2 cellular contexts compared by ENCODE assay signal in the genomic region with DNA sequence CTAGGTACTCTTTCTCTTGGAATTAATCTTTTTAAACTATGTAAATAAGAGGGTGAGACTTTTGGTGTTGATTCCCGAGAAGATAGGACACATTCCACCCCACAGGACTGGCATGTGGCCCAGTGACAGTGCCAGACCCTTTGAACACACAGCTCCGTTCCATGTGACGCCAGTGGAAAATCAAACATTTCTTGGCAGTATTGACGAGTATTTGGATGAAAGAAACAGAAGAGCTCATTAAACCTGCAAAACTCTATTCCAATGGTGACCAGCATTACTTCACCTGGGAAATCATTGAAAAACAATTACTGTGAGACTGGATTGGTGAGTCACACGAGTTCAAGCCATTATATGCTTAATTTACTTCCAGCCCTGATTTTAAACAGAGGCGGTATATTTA.
TF ChIP-seq lines count a peak whose summit lies in the region.

No MANE protein-coding gene starts in this region.

TF ChIP-seq in liver, 16 proteins besides CTCF, POLR2A, EP300 and RAD21 (continued from another document):
- TF ChIP-seq, protein P1, sequence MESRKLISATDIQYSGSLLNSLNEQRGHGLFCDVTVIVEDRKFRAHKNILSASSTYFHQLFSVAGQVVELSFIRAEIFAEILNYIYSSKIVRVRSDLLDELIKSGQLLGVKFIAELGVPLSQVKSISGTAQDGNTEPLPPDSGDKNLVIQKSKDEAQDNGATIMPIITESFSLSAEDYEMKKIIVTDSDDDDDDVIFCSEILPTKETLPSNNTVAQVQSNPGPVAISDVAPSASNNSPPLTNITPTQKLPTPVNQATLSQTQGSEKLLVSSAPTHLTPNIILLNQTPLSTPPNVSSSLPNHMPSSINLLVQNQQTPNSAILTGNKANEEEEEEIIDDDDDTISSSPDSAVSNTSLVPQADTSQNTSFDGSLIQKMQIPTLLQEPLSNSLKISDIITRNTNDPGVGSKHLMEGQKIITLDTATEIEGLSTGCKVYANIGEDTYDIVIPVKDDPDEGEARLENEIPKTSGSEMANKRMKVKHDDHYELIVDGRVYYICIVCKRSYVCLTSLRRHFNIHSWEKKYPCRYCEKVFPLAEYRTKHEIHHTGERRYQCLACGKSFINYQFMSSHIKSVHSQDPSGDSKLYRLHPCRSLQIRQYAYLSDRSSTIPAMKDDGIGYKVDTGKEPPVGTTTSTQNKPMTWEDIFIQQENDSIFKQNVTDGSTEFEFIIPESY (IDR thresholded peaks at IDR 0.05): peak; percentile 92
- TF ChIP-seq EGR1 (IDR thresholded peaks at IDR 0.05; ENCODE audit: low read depth in 2 of 2) (peak; percentile 87 to 98), ATF3 (IDR thresholded peaks at IDR 0.05) (peak; percentile 83), HNF4A (conservative IDR thresholded peaks at IDR 0.05) (peak; percentile 62 to 86), GABPA (IDR thresholded peaks at IDR 0.05 in 1 of 2, conservative IDR thresholded peaks at IDR 0.05 in 1 of 2) (peak in 1 of 2 donors; percentile 25), RXRA (IDR thresholded peaks at IDR 0.05) (peak; percentile 88 to 94), JUND (IDR thresholded peaks at IDR 0.05) (peak; percentile 85 to 96), FOXA2 (IDR thresholded peaks at IDR 0.05) (peak; percentile 99), HNF4G (IDR thresholded peaks at IDR 0.05) (peak; percentile 50), TAF1 (conservative IDR thresholded peaks at IDR 0.05) (peak; percentile 50), MAX (IDR thresholded peaks at IDR 0.05) (peak; percentile 87), FOXA1 (IDR thresholded peaks at IDR 0.05) (peak; percentile 95), YY1 (IDR thresholded peaks at IDR 0.05) (peak; percentile 93), NR2F2 (IDR thresholded peaks at IDR 0.05) (peak; percentile 25)
- TF ChIP-seq, protein P2, sequence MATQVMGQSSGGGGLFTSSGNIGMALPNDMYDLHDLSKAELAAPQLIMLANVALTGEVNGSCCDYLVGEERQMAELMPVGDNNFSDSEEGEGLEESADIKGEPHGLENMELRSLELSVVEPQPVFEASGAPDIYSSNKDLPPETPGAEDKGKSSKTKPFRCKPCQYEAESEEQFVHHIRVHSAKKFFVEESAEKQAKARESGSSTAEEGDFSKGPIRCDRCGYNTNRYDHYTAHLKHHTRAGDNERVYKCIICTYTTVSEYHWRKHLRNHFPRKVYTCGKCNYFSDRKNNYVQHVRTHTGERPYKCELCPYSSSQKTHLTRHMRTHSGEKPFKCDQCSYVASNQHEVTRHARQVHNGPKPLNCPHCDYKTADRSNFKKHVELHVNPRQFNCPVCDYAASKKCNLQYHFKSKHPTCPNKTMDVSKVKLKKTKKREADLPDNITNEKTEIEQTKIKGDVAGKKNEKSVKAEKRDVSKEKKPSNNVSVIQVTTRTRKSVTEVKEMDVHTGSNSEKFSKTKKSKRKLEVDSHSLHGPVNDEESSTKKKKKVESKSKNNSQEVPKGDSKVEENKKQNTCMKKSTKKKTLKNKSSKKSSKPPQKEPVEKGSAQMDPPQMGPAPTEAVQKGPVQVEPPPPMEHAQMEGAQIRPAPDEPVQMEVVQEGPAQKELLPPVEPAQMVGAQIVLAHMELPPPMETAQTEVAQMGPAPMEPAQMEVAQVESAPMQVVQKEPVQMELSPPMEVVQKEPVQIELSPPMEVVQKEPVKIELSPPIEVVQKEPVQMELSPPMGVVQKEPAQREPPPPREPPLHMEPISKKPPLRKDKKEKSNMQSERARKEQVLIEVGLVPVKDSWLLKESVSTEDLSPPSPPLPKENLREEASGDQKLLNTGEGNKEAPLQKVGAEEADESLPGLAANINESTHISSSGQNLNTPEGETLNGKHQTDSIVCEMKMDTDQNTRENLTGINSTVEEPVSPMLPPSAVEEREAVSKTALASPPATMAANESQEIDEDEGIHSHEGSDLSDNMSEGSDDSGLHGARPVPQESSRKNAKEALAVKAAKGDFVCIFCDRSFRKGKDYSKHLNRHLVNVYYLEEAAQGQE (IDR thresholded peaks at IDR 0.05): peak; percentile 85

TF ChIP-seq in HepG2, 621 proteins besides CTCF, POLR2A, EP300 and RAD21 (continued from another document):
- TF ChIP-seq, protein P3, sequence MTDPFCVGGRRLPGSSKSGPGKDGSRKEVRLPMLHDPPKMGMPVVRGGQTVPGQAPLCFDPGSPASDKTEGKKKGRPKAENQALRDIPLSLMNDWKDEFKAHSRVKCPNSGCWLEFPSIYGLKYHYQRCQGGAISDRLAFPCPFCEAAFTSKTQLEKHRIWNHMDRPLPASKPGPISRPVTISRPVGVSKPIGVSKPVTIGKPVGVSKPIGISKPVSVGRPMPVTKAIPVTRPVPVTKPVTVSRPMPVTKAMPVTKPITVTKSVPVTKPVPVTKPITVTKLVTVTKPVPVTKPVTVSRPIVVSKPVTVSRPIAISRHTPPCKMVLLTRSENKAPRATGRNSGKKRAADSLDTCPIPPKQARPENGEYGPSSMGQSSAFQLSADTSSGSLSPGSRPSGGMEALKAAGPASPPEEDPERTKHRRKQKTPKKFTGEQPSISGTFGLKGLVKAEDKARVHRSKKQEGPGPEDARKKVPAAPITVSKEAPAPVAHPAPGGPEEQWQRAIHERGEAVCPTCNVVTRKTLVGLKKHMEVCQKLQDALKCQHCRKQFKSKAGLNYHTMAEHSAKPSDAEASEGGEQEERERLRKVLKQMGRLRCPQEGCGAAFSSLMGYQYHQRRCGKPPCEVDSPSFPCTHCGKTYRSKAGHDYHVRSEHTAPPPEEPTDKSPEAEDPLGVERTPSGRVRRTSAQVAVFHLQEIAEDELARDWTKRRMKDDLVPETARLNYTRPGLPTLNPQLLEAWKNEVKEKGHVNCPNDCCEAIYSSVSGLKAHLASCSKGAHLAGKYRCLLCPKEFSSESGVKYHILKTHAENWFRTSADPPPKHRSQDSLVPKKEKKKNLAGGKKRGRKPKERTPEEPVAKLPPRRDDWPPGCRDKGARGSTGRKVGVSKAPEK (CRISPR knock-in tag; IDR thresholded peaks at IDR 0.05; ENCODE audit: borderline replicate concordance): no peak
- TF ChIP-seq RERE (CRISPR knock-in tag; IDR thresholded peaks at IDR 0.05; ENCODE audit: low read depth) (no peak), NKX3-1 (CRISPR knock-in tag; IDR thresholded peaks at IDR 0.05) (no peak), KLF12 (CRISPR knock-in tag; IDR thresholded peaks at IDR 0.05; ENCODE audit: borderline replicate concordance) (no peak), ZBTB42 (CRISPR knock-in tag; IDR thresholded peaks at IDR 0.05) (no peak), SAP130 (CRISPR knock-in tag; IDR thresholded peaks at IDR 0.05; ENCODE audit: low read depth) (no peak), XBP1 (CRISPR knock-in tag; IDR thresholded peaks at IDR 0.05) (no peak), U2AF2 (IDR thresholded peaks at IDR 0.05; ENCODE audit: low read depth, low read length) (no peak), TCF7L2 (IDR thresholded peaks at IDR 0.05; ENCODE audit: low read depth, low read length) (no peak)
